Comparison of ENCODE assay signal across 31 cellular contexts in genomic region chr5:170641589-170642031, GRCh38.
"Had no signal": no experiment of that assay in that cellular context is flagged by ENCODE, and none has a peak within 500 bp of the region (broad histone marks: within the 10 kb centered on the region; RNA-seq: fewer than 3 reads in every experiment).

No MANE protein-coding gene starts in this region.

- DNase-seq: activated CD4-positive, alpha-beta T cell treated with anti-CD3 and anti-CD28 coated beads, Interleukin-2, amount 10 ng/mL, durations not matched to agents 7 days and 5 days; activated CD4-positive, alpha-beta T cell treated with anti-CD3 and anti-CD28 coated beads, Interleukin-2, amount 50 U/mL, for 48 hours; activated CD8-positive, alpha-beta T cell treated with anti-CD3 and anti-CD28 coated beads, Interleukin-2, amount 10 ng/mL, durations not matched to agents 7 days and 5 days; activated naive CD4-positive, alpha-beta T cell treated with anti-CD3 and anti-CD28 coated beads, Interleukin-2, amount 10 ng/mL, durations not matched to agents 7 days and 5 days; activated naive CD8-positive, alpha-beta T cell treated with anti-CD3 and anti-CD28 coated beads, Interleukin-2, amount 50 U/mL, for 24 hours; activated T-cell treated with anti-CD3 and anti-CD28 coated beads, Interleukin-2, amount 50 U/mL, for 24 hours; anterior cingulate cortex; MM.1S; MV-4-11; NCI-H1092; NCI-H1436 treated with DMSO at 0.1 percent for 48 hours; NCI-H187; NCI-H2029 treated with DMSO at 0.1 percent for 48 hours; NCI-H2107; NCI-H2171; NCI-H510A; NCI-H526; NCI-H748 treated with DMSO at 0.1 percent for 48 hours; NK-92 treated with Interleukin-12 subunit alpha and Interleukin-12 subunit beta, amount 100 ng/mL, for 24 hours; PC-3; RPMI8226; SHP77 treated with DMSO at 0.1 percent for 48 hours; SK-N-SH had no signal

- ATAC-seq: activated CD8-positive, alpha-beta T cell treated with anti-CD3 and anti-CD28 coated beads, Interleukin-2, amount 10 ng/mL, durations not matched to agents 7 days and 5 days; activated naive CD8-positive, alpha-beta T cell treated with anti-CD3 and anti-CD28 coated beads, Interleukin-2, amount 50 U/mL, for 24 hours; PC-3 had no signal

- H3K4me1 ChIP-seq: Peyer's patch, SJSA1 had no signal

- H3K4me3 Mint-ChIP-seq: activated CD4-positive, alpha-beta T cell treated with anti-CD3 and anti-CD28 coated beads, Interleukin-2, amount 10 ng/mL, durations not matched to agents 7 days and 5 days; activated CD8-positive, alpha-beta T cell treated with anti-CD3 and anti-CD28 coated beads, Interleukin-2, amount 10 ng/mL, durations not matched to agents 7 days and 5 days; activated naive CD4-positive, alpha-beta T cell treated with anti-CD3 and anti-CD28 coated beads, Interleukin-2, amount 10 ng/mL, durations not matched to agents 7 days and 5 days; activated naive CD8-positive, alpha-beta T cell; activated naive CD8-positive, alpha-beta T cell treated with anti-CD3 and anti-CD28 coated beads, Interleukin-2, amount 50 U/mL, for 24 hours; activated T-cell treated with anti-CD3 and anti-CD28 coated beads, Interleukin-2, amount 50 U/mL, for 24 hours; brain; T-helper 1 cell treated with Interleukin-12 subunit alpha and Interleukin-12 subunit beta and Interleukin-4 antibody, amounts not matched to agents 30 μg/mL and 1 μg/mL, for 36 hours; T-helper 2 cell treated with Interferon-gamma antibody and Interleukin-4, amounts not matched to agents 5 μg/mL and 100 μg/mL, for 36 hours had no signal

- H3K9me3 Mint-ChIP-seq: activated CD4-positive, alpha-beta T cell treated with anti-CD3 and anti-CD28 coated beads, Interleukin-2, amount 10 ng/mL, durations not matched to agents 7 days and 5 days; activated naive CD4-positive, alpha-beta T cell treated with anti-CD3 and anti-CD28 coated beads, Interleukin-2, amount 10 ng/mL, durations not matched to agents 7 days and 5 days; activated naive CD8-positive, alpha-beta T cell treated with anti-CD3 and anti-CD28 coated beads, Interleukin-2, amount 50 U/mL, for 24 hours; activated T-cell treated with anti-CD3 and anti-CD28 coated beads, Interleukin-2, amount 50 U/mL, for 24 hours; activated T-helper 2 cell treated with anti-CD3 and anti-CD28 coated beads, Interferon-gamma antibody, Interleukin-2, Interleukin-4, amounts not matched to agents 10 μg/mL and 5 μg/mL and 100 μg/mL, durations not matched to agents 14 hours and 24 hours and 36 hours; brain; T-helper 1 cell treated with Interleukin-12 subunit alpha and Interleukin-12 subunit beta and Interleukin-4 antibody, amounts not matched to agents 30 μg/mL and 1 μg/mL, for 36 hours; T-helper 2 cell treated with Interferon-gamma antibody and Interleukin-4, amounts not matched to agents 5 μg/mL and 100 μg/mL, for 36 hours had no signal

- H3K27me3 ChIP-seq: Peyer's patch, SJSA1 had no signal

- H3K27ac ChIP-seq: KMS-11, Peyer's patch, SJSA1 had no signal

- H3K36me3 ChIP-seq: Peyer's patch, SJSA1 had no signal

- H3K4me3 ChIP-seq: Peyer's patch, SJSA1 had no signal

- H3K27ac Mint-ChIP-seq: activated CD4-positive, alpha-beta T cell treated with anti-CD3 and anti-CD28 coated beads, Interleukin-2, amount 10 ng/mL, durations not matched to agents 7 days and 5 days; activated CD8-positive, alpha-beta T cell treated with anti-CD3 and anti-CD28 coated beads, Interleukin-2, amount 10 ng/mL, durations not matched to agents 7 days and 5 days; activated naive CD4-positive, alpha-beta T cell treated with anti-CD3 and anti-CD28 coated beads, Interleukin-2, amount 10 ng/mL, durations not matched to agents 7 days and 5 days; activated naive CD8-positive, alpha-beta T cell; activated naive CD8-positive, alpha-beta T cell treated with anti-CD3 and anti-CD28 coated beads, Interleukin-2, amount 50 U/mL, for 24 hours; activated T-cell treated with anti-CD3 and anti-CD28 coated beads, Interleukin-2, amount 50 U/mL, for 24 hours; activated T-helper 2 cell treated with anti-CD3 and anti-CD28 coated beads, Interferon-gamma antibody, Interleukin-2, Interleukin-4, amounts not matched to agents 10 μg/mL and 5 μg/mL and 100 μg/mL, durations not matched to agents 14 hours and 24 hours and 36 hours; brain; T-helper 1 cell treated with Interleukin-12 subunit alpha and Interleukin-12 subunit beta and Interleukin-4 antibody, amounts not matched to agents 30 μg/mL and 1 μg/mL, for 36 hours; T-helper 2 cell treated with Interferon-gamma antibody and Interleukin-4, amounts not matched to agents 5 μg/mL and 100 μg/mL, for 36 hours had no signal

- H3K4me1 Mint-ChIP-seq: activated CD4-positive, alpha-beta T cell treated with anti-CD3 and anti-CD28 coated beads, Interleukin-2, amount 10 ng/mL, durations not matched to agents 7 days and 5 days; activated naive CD4-positive, alpha-beta T cell treated with anti-CD3 and anti-CD28 coated beads, Interleukin-2, amount 10 ng/mL, durations not matched to agents 7 days and 5 days; activated naive CD8-positive, alpha-beta T cell treated with anti-CD3 and anti-CD28 coated beads, Interleukin-2, amount 50 U/mL, for 24 hours had no signal

- H3K36me3 Mint-ChIP-seq: activated naive CD4-positive, alpha-beta T cell treated with anti-CD3 and anti-CD28 coated beads, Interleukin-2, amount 10 ng/mL, durations not matched to agents 7 days and 5 days; activated naive CD8-positive, alpha-beta T cell; brain had no signal

- H3K9me3 ChIP-seq: Peyer's patch, SJSA1, SK-N-SH had no signal
